10 cellular contexts compared by ENCODE assay signal in genomic region chr2:240277073-240277806, GRCh38.
DNase-seq lines count a peak whose midpoint lies in the region; TF ChIP-seq lines count a peak whose summit lies in the region.
"Had no signal": no experiment of that assay in that cellular context is flagged by ENCODE, and none has a peak within 500 bp of the region (broad histone marks: within the 10 kb centered on the region; RNA-seq: fewer than 3 reads in every experiment).

No MANE protein-coding gene starts in this region.

- TF ChIP-seq CTCF in Peyer's patch (IDR thresholded peaks at IDR 0.05) = no peak

- H3K27me3 ChIP-seq in Peyer's patch = no peaks in the 10 kb centered on the region

- no peaks in the 10 kb centered on the region for H3K4me1 ChIP-seq in Peyer's patch

- peak; percentile 45 for DNase-seq in NCI-H345 (lab: John Stamatoyannopoulos, UW)
- no peak for DNase-seq in NCI-H345 treated with DMSO at 0.1 percent for 48 hours (lab: John Stamatoyannopoulos, UW; ENCODE audit: unreplicated experiment)
- peak in 2 of 3 donors; percentile 10 to 25 for DNase-seq in Peyer's patch
- peak; percentile 34 for DNase-seq in fibroblast of gingiva (ENCODE audit: low read depth)
- DNase-seq in renal cortical epithelial cell (ENCODE audit: low read depth) = peak; percentile 79
- no peak for DNase-seq in ecto neural progenitor cell (ENCODE audit: low spot score)
- DNase-seq in SKM-1 (lab: John Stamatoyannopoulos, UW; ENCODE audit: unreplicated experiment) = no peak
- no peak for DNase-seq in activated CD4-positive, CD25-positive, alpha-beta regulatory T cell treated with anti-CD3 and anti-CD28 coated beads, Interleukin-2, amount 50 U/mL, for 72 hours
- DNase-seq: DMS153, NCI-H2081 treated with DMSO at 0.1 percent for 48 hours had no signal

- no peak overlapping the region for H3K4me3 ChIP-seq in Peyer's patch

- no peak overlapping the region for H3K27ac ChIP-seq in Peyer's patch

- no peaks in the 10 kb centered on the region for H3K9me3 ChIP-seq in Peyer's patch

- TF ChIP-seq POLR2A in Peyer's patch (IDR thresholded peaks at IDR 0.05) = no peak

- no peaks in the 10 kb centered on the region for H3K36me3 ChIP-seq in Peyer's patch

Comparison
In these comparisons a context has a peak if more than half of its experiments do, and no peak if none do; other contexts are left out.
1. DNase-seq: peak in NCI-H345 (single experiment), Peyer's patch (2 of 3), fibroblast of gingiva (single experiment) and renal cortical epithelial cell (single experiment); none in NCI-H345 treated with DMSO at 0.1 percent for 48 hours (single experiment), ecto neural progenitor cell (single experiment), SKM-1 (single experiment) and activated CD4-positive, CD25-positive, alpha-beta regulatory T cell treated with anti-CD3 and anti-CD28 coated beads, Interleukin-2, amount 50 U/mL, for 72 hours (single experiment).